21 cellular contexts compared by ENCODE assay signal in genomic region chr4:186758929-186759682, GRCh38. TPM values are rescaled to one million over a fixed set of nuclear protein-coding genes. Genes with fewer than 3 reads are reported as not detected.
DNase-seq lines count a peak whose midpoint lies in the region; ATAC-seq, FAIRE-seq and TF ChIP-seq lines count a peak whose summit lies in the region.
"Had no signal": no experiment of that assay in that cellular context is flagged by ENCODE, and none has a peak within 500 bp of the region (broad histone marks: within the 10 kb centered on the region; RNA-seq: fewer than 3 reads in every experiment).

No MANE protein-coding gene starts in this region.

- no peak overlapping the region for H2BK5ac ChIP-seq in mesenchymal stem cell (ENCODE audit: low read depth, low read length, poor library complexity, severe bottlenecking)

- H3K9me2 ChIP-seq in Karpas-422 (replicated peaks; ENCODE audit: insufficient read depth, low read length): no peaks in the 10 kb centered on the region

- H3K9me3 ChIP-seq in BLaER1: peaks cover 14% of the 10 kb centered on the region
- no peaks in the 10 kb centered on the region for H3K9me3 ChIP-seq in Karpas-422 (ENCODE audit: low read length)
- no peaks in the 10 kb centered on the region for H3K9me3 ChIP-seq in mesenchymal stem cell (ENCODE audit: control insufficient read depth, low read length)
- no peaks in the 10 kb centered on the region for H3K9me3 ChIP-seq in neural progenitor cell (ENCODE audit: low read depth)

- no peak overlapping the region for H3K18ac ChIP-seq in mesenchymal stem cell (ENCODE audit: low read depth in 1 of 2, low read length in 2 of 2)

- no peaks in the 10 kb centered on the region for H3K79me2 ChIP-seq in Karpas-422 (ENCODE audit: low read length)
- H3K79me2 ChIP-seq in neural progenitor cell (ENCODE audit: low read depth): no peaks in the 10 kb centered on the region

- peak overlapping the region; percentile 75 for H3K27ac Mint-ChIP-seq in neural progenitor cell
- H3K27ac Mint-ChIP-seq: B cell; CD4-positive, alpha-beta T cell had no signal

- H3K27me3 Mint-ChIP-seq in neural progenitor cell (ENCODE audit: insufficient read depth, low read depth): peaks cover 12% of the 10 kb centered on the region
- H3K27me3 Mint-ChIP-seq: B cell; CD4-positive, alpha-beta T cell had no signal

- no peak overlapping the region for H4K91ac ChIP-seq in mesenchymal stem cell (ENCODE audit: low read length)

- H3K79me1 ChIP-seq in mesenchymal stem cell (replicated peaks; ENCODE audit: low read length, poor library complexity, severe bottlenecking): no peaks in the 10 kb centered on the region

- peaks cover 69% of the 10 kb centered on the region for H3K4me1 ChIP-seq in BLaER1
- H3K4me1 ChIP-seq in Karpas-422 (ENCODE audit: low read length): peaks cover 77% of the 10 kb centered on the region
- H3K4me1 ChIP-seq in mesenchymal stem cell (ENCODE audit: control insufficient read depth, insufficient read depth, low read depth, low read length): peaks cover 12% of the 10 kb centered on the region
- H3K4me1 ChIP-seq in neural progenitor cell: peaks cover 3% of the 10 kb centered on the region

- no peak for FAIRE-seq in GM19239 (lab: Jason Lieb, UNC)
- FAIRE-seq: A204.1, GM12878 had no signal

- H3K9ac ChIP-seq in BLaER1: no peak overlapping the region
- H3K9ac ChIP-seq in Karpas-422 (ENCODE audit: low read length): no peak overlapping the region
- H3K9ac ChIP-seq in mesenchymal stem cell (ENCODE audit: low read length): no peak overlapping the region
- no peak overlapping the region for H3K9ac ChIP-seq in neural progenitor cell
- H3K9ac ChIP-seq: BLaER1 treated with 17β-estradiol and CSF1 and Interleukin-3, amounts not matched to agents 10 nM and 100 nM had no signal

- no peak for ATAC-seq in GM19023 (IDR thresholded peaks at IDR 0.05; ENCODE audit: unreplicated experiment)
- ATAC-seq: GM12878 had no signal

- H4K8ac ChIP-seq in mesenchymal stem cell (ENCODE audit: low read length): no peak overlapping the region

- H3F3A ChIP-seq in neural progenitor cell (ENCODE audit: low read depth): no peaks in the 10 kb centered on the region

- H2AK5ac ChIP-seq in mesenchymal stem cell (ENCODE audit: low read length, severe bottlenecking): peak overlapping the region; percentile 72

- no peak overlapping the region for H2BK12ac ChIP-seq in mesenchymal stem cell (ENCODE audit: low read length in 2 of 2)

- H4K20me1 ChIP-seq in BLaER1 (no peaks in the 10 kb centered on the region), Karpas-422 (ENCODE audit: insufficient read depth, low read depth, low read length) (no peaks in the 10 kb centered on the region), neural progenitor cell (ENCODE audit: low read depth) (no peaks in the 10 kb centered on the region)
- H4K20me1 ChIP-seq: BLaER1 treated with 17β-estradiol and CSF1 and Interleukin-3, amounts not matched to agents 10 nM and 100 nM had no signal

- no peaks in the 10 kb centered on the region for H3K36me3 Mint-ChIP-seq in neural progenitor cell
- H3K36me3 Mint-ChIP-seq: CD14-positive monocyte had no signal

- H3K4me1 Mint-ChIP-seq in neural progenitor cell: peaks cover 20% of the 10 kb centered on the region
- H3K4me1 Mint-ChIP-seq: B cell, CD14-positive monocyte had no signal

- no peak overlapping the region for H2BK15ac ChIP-seq in mesenchymal stem cell (ENCODE audit: low read depth, poor library complexity, severe bottlenecking)

- no peak overlapping the region for H3K23ac ChIP-seq in mesenchymal stem cell (ENCODE audit: low read length in 2 of 2)

- H3K4me3 ChIP-seq in BLaER1: no peak overlapping the region
- H3K4me3 ChIP-seq in Karpas-422 (ENCODE audit: low read length): no peak overlapping the region
- no peak overlapping the region for H3K4me3 ChIP-seq in mesenchymal stem cell (ENCODE audit: insufficient read depth in 1 of 2, low read depth in 1 of 2, low read length in 2 of 2)
- no peak overlapping the region for H3K4me3 ChIP-seq in neural progenitor cell
- H3K4me3 ChIP-seq: GM12878 had no signal

- no peak overlapping the region for H3K14ac ChIP-seq in mesenchymal stem cell (ENCODE audit: low read length in 2 of 2)

- H3K4ac ChIP-seq in mesenchymal stem cell (ENCODE audit: low read depth in 1 of 2, low read length in 2 of 2): no peak overlapping the region

- H3K36me3 ChIP-seq in BLaER1: no peaks in the 10 kb centered on the region
- H3K36me3 ChIP-seq in Karpas-422 (ENCODE audit: insufficient read depth, low read length): no peaks in the 10 kb centered on the region
- H3K36me3 ChIP-seq in mesenchymal stem cell (ENCODE audit: control insufficient read depth in 1 of 2, insufficient read depth in 2 of 2, low read depth in 1 of 2, low read length in 2 of 2): no peaks in the 10 kb centered on the region
- no peaks in the 10 kb centered on the region for H3K36me3 ChIP-seq in neural progenitor cell
- H3K36me3 ChIP-seq: BLaER1 treated with 17β-estradiol and CSF1 and Interleukin-3, amounts not matched to agents 10 nM and 100 nM had no signal

- no peak overlapping the region for H3K27ac ChIP-seq in BLaER1
- peak overlapping the region; percentile 11; the same call in 1 of the 2 replicates for H3K27ac ChIP-seq in Karpas-422 (ENCODE audit: low read length)
- H3K27ac ChIP-seq in mesenchymal stem cell (ENCODE audit: low read length, poor library complexity, severe bottlenecking): no peak overlapping the region
- H3K27ac ChIP-seq in neural progenitor cell: no peak overlapping the region
- H3K27ac ChIP-seq: 22Rv1; BLaER1 treated with 17β-estradiol and CSF1 and Interleukin-3, amounts not matched to agents 10 nM and 100 nM had no signal

- H3K27me3 ChIP-seq in BLaER1 (no peaks in the 10 kb centered on the region), Karpas-422 (ENCODE audit: low read length) (no peaks in the 10 kb centered on the region), mesenchymal stem cell (ENCODE audit: control insufficient read depth in 1 of 2, insufficient read depth in 1 of 2, low read length in 2 of 2) (no peaks in the 10 kb centered on the region), neural progenitor cell (no peaks in the 10 kb centered on the region)
- H3K27me3 ChIP-seq: BLaER1 treated with 17β-estradiol and CSF1 and Interleukin-3, amounts not matched to agents 10 nM and 100 nM had no signal

- peaks cover 10% of the 10 kb centered on the region for H3K9me3 Mint-ChIP-seq in neural progenitor cell

- H2AFZ ChIP-seq in Karpas-422 (ENCODE audit: low read length) (no peak overlapping the region), mesenchymal stem cell (ENCODE audit: low read depth, low read length) (no peak overlapping the region), neural progenitor cell (replicated peaks) (no peak overlapping the region)

- H3K4me2 ChIP-seq in BLaER1 (peak overlapping the region; percentile 81; the same call in 1 of the 2 replicates), Karpas-422 (ENCODE audit: low read depth, low read length, poor library complexity, severe bottlenecking) (no peak overlapping the region), mesenchymal stem cell (ENCODE audit: low read length, poor library complexity, severe bottlenecking) (no peak overlapping the region), neural progenitor cell (no peak overlapping the region)

- H3K4me3 Mint-ChIP-seq in neural progenitor cell: no peak overlapping the region
- H3K4me3 Mint-ChIP-seq: B cell; CD14-positive monocyte; CD4-positive, alpha-beta T cell had no signal

- TF ChIP-seq CTCF in neural progenitor cell (IDR thresholded peaks at IDR 0.05): no peak

- DNase-seq in Karpas-422 (no peak), mesenchymal stem cell (no peak), neural progenitor cell (ENCODE audit: low spot score) (no peak), activated gamma-delta T cell treated with Interleukin-2 at 50 U/mL for 16 hours (no peak), H4 (ENCODE audit: low spot score) (no peak), GM19239 (ENCODE audit: insufficient read length, low spot score) (no peak)
- DNase-seq: CD4-positive, alpha-beta T cell; COR-L47; DMS153; DND-41; GDM1; GOT3; HCEC 1CT had no signal

- H2BK120ac ChIP-seq in mesenchymal stem cell (ENCODE audit: low read depth, low read length): no peak overlapping the region

- 95% methylated on average over 27 of the region's 35 CpGs for WGBS in mesenchymal stem cell

RNA-seq across cellular contexts. Expression of gene FAT1, which starts 35.5 kb away (rescaled TPM):
- 0.15 TPM in 1 of 2 replicates, not detected in the other for total RNA-seq in Karpas-422 (2014; rRNA removed; shearing (Covaris generic); ENCODE audit: low replicate concordance)
- 137 TPM for polyA plus RNA-seq in mesenchymal stem cell (2013, experiment 1 of 2)
- polyA plus RNA-seq in mesenchymal stem cell (2013, experiment 2 of 2): 119 TPM
- total RNA-seq in neural progenitor cell (ENCODE audit: low replicate concordance): 400 and 517 TPM in 2 replicates
- total RNA-seq in H4 (2014; rRNA removed; shearing (Covaris generic)): 71.1 and 71.6 TPM in 2 replicates
- polyA plus RNA-seq: CD14-positive monocyte had no signal

Comparison
In these comparisons a context has a peak if more than half of its experiments do, and no peak if none do; other contexts are left out.
1. RNA of gene FAT1, which starts 35.5 kb away (total RNA-seq): 400 to 517 TPM in neural progenitor cell and 71.1 to 71.6 TPM in H4; 0.15 TPM in Karpas-422; every median in the first group is over 10 times any median in the second.